In the genomic region with DNA sequence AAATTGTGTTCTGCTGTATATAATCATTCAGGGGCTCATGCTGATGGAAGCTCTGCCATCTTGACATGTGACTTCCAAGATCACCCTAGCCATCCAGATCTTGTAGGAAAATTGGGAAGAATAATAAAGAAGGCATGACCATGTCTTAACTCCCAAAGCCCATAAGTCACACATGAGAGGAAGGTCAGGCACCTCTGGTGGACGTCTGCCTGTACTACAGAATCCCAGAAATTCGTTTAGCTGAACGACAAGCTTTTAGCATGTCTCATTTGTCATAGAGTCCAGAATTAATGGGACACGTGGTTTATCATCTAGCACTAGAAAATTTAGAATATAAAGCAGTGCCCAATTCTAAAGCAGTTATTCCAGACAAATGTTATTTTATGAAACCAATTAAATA, we compare ENCODE assay signal across 8 cellular contexts.
DNase-seq lines count a peak whose midpoint lies in the region; ATAC-seq and TF ChIP-seq lines count a peak whose summit lies in the region.

No MANE protein-coding gene starts in this region.

- peaks cover 3 to 7% of the 10 kb centered on the region in 2 donors for H3K27me3 Mint-ChIP-seq in natural killer cell (ENCODE audit: low read depth in 2 of 2)

- H3K9me3 Mint-ChIP-seq in natural killer cell, result no peaks in the 10 kb centered on the region

- no peak overlapping the region for H2AFZ ChIP-seq in Loucy (ENCODE audit: low read length)

- H3K36me3 Mint-ChIP-seq in natural killer cell, result no peaks in the 10 kb centered on the region

- H3F3A ChIP-seq in Loucy (ENCODE audit: low read depth), result no peaks in the 10 kb centered on the region

- no peak overlapping the region for H3K9ac ChIP-seq in Loucy (ENCODE audit: low read depth, low read length, poor library complexity, severe bottlenecking)

- H3K9me3 ChIP-seq in Loucy (ENCODE audit: insufficient read depth, low read depth, low read length), result no peaks in the 10 kb centered on the region

- no peaks in the 10 kb centered on the region for H3K27me3 ChIP-seq in Loucy (ENCODE audit: insufficient read depth, low read length, poor library complexity, severe bottlenecking)

- intact Hi-C loops in natural killer cell (cut with micrococcal nuclease), result no loop called here

- TF ChIP-seq CTCF in Loucy (conservative IDR thresholded peaks at IDR 0.05; ENCODE audit: low read length) (peak; percentile 77), fibroblast of the aortic adventitia (IDR thresholded peaks at IDR 0.05; ENCODE audit: insufficient read depth, low read length) (peak; percentile 62), natural killer cell (IDR thresholded peaks at IDR 0.05) (no peak)

- no peaks in the 10 kb centered on the region for H3K4me1 Mint-ChIP-seq in natural killer cell

- DNase-seq in COLO829 (ENCODE audit: low spot score) (peak; percentile 34), fibroblast of the aortic adventitia (ENCODE audit: low read depth) (no peak), amniotic stem cell (lab: John Stamatoyannopoulos, UW) (no peak), natural killer cell (no peak), DMS79 (lab: John Stamatoyannopoulos, UW) (no peak)

- H3K4me3 ChIP-seq in Loucy (ENCODE audit: low read length, poor library complexity, severe bottlenecking), result no peak overlapping the region
- no peak overlapping the region for H3K4me3 ChIP-seq in fibroblast of the aortic adventitia (ENCODE audit: low read depth, low read length)

- no peaks in the 10 kb centered on the region for H4K20me1 ChIP-seq in Loucy (ENCODE audit: insufficient read depth, low read length, poor library complexity, severe bottlenecking)

- H3K36me3 ChIP-seq in Loucy (ENCODE audit: insufficient read depth, low read length), result no peaks in the 10 kb centered on the region

- H3K9me2 ChIP-seq in Loucy (replicated peaks; ENCODE audit: low read depth, low read length), result no peaks in the 10 kb centered on the region

- no peak overlapping the region for H3K4me3 Mint-ChIP-seq in natural killer cell

- H3K4me1 ChIP-seq in Loucy (ENCODE audit: insufficient read depth, low read length, poor library complexity, severe bottlenecking), result no peaks in the 10 kb centered on the region

- no peak overlapping the region for H3K27ac Mint-ChIP-seq in natural killer cell

- no peak overlapping the region for H3K4me2 ChIP-seq in Loucy (ENCODE audit: low read depth, low read length, poor library complexity, severe bottlenecking)

- H3K79me2 ChIP-seq in Loucy (ENCODE audit: insufficient read depth, low read length), result no peaks in the 10 kb centered on the region

- ATAC-seq in GM21447 (IDR thresholded peaks at IDR 0.05; ENCODE audit: unreplicated experiment), result peak; percentile 81
- no peak for ATAC-seq in HG03460 (IDR thresholded peaks at IDR 0.05; ENCODE audit: unreplicated experiment)
- ATAC-seq in natural killer cell, result no peak
